Comparison of ENCODE assay signal across 8 cellular contexts in genomic region chr5:132961887-132962286, GRCh38. TPM values are rescaled to one million over a fixed set of nuclear protein-coding genes. Genes with fewer than 3 reads are reported as not detected.
DNase-seq lines count a peak whose midpoint lies in the region; ATAC-seq and TF ChIP-seq lines count a peak whose summit lies in the region.

No MANE protein-coding gene starts in this region.

- H3K4me3 Mint-ChIP-seq in CD4-positive, alpha-beta memory T cell, result peak overlapping the region; percentile 90 to 99 (median 98)

- no peaks in the 10 kb centered on the region for H3K36me3 ChIP-seq in CD4-positive, alpha-beta memory T cell (ENCODE audit: insufficient read depth, low read length)
- H3K36me3 ChIP-seq in colonic mucosa, result no peaks in the 10 kb centered on the region
- H3K36me3 ChIP-seq in muscle layer of duodenum (ENCODE audit: control insufficient read depth in 1 of 2, insufficient read depth in 2 of 2, low read length in 2 of 2), result peaks cover 0 to 11% of the 10 kb centered on the region in 2 donors

- CTCF ChIA-PET in CD4-positive, alpha-beta memory T cell (lab: Charles Lee; ENCODE audit: partially characterized antibody), result interaction anchor here (0.9 to 1.8 kb wide), 2 partner anchors 10 to 60 kb away, joined by 3 to 7 read pairs; no protein-coding TSS in a partner anchor

- H3K36me3 Mint-ChIP-seq in CD4-positive, alpha-beta memory T cell, result peaks cover 0 to 15% of the 10 kb centered on the region in 2 donors

- peaks cover 46% of the 10 kb centered on the region for H3K4me1 ChIP-seq in CD4-positive, alpha-beta memory T cell (ENCODE audit: insufficient read depth, low read length)
- H3K4me1 ChIP-seq in colonic mucosa (no peaks in the 10 kb centered on the region), muscle layer of duodenum (ENCODE audit: control insufficient read depth in 1 of 2, insufficient read depth in 2 of 2, low read length in 2 of 2) (peaks cover 0 to 27% of the 10 kb centered on the region in 2 donors)

- POLR2A ChIA-PET in CD4-positive, alpha-beta memory T cell (lab: Charles Lee; ENCODE audit: partially characterized antibody), result interaction anchor here (0.7 to 3.7 kb wide), 4 partner anchors 19 to 96 kb away, joined by 4 to 55 read pairs (median 18); partner anchors contain the start of genes GDF9, HSPA4, UQCRQ and ZCCHC10

- H3K27ac Mint-ChIP-seq in CD4-positive, alpha-beta memory T cell, result peak overlapping the region; percentile 96 to 100 (median 100)

- ATAC-seq in HG02938 (IDR thresholded peaks at IDR 0.05; ENCODE audit: unreplicated experiment) (no peak), HG03378 (IDR thresholded peaks at IDR 0.05; ENCODE audit: unreplicated experiment) (no peak), GM21737 (IDR thresholded peaks at IDR 0.05; ENCODE audit: unreplicated experiment) (no peak), HG02970 (IDR thresholded peaks at IDR 0.05; ENCODE audit: low FRiP score, unreplicated experiment) (no peak)

- H3K4me3 ChIP-seq in CD4-positive, alpha-beta memory T cell (ENCODE audit: low read length in 2 of 2), result peak overlapping the region; percentile 62 to 88
- H3K4me3 ChIP-seq in colonic mucosa (peak overlapping the region; percentile 82), muscle layer of duodenum (ENCODE audit: low read depth in 1 of 2, low read length in 2 of 2) (peak overlapping the region; percentile 79 to 93)

- intact Hi-C loops in CD4-positive, alpha-beta memory T cell (cut with micrococcal nuclease), result loop anchor here (2.0 kb wide), 1 partner anchor 95 kb away; the partner anchor contains the start of genes GDF9 and UQCRQ
- intact Hi-C loops in colonic mucosa (cut with DNase I), result loop anchor here (5.0 kb wide), 1 partner anchor 90 kb away; the partner anchor contains the start of gene HSPA4

- no peaks in the 10 kb centered on the region for H3K9me3 Mint-ChIP-seq in CD4-positive, alpha-beta memory T cell

- H3K27me3 Mint-ChIP-seq in CD4-positive, alpha-beta memory T cell, result no peaks in the 10 kb centered on the region

- no peaks in the 10 kb centered on the region for H3K27me3 ChIP-seq in CD4-positive, alpha-beta memory T cell (ENCODE audit: insufficient read depth, low read length)
- no peaks in the 10 kb centered on the region for H3K27me3 ChIP-seq in colonic mucosa
- no peaks in the 10 kb centered on the region for H3K27me3 ChIP-seq in muscle layer of duodenum (ENCODE audit: low read depth, low read length)

- TF ChIP-seq CTCF in colonic mucosa (IDR thresholded peaks at IDR 0.05), result no peak

- peak overlapping the region; percentile 91 for H3K27ac ChIP-seq in CD4-positive, alpha-beta memory T cell (ENCODE audit: low read depth, low read length)
- H3K27ac ChIP-seq in colonic mucosa (peak overlapping the region; percentile 99), muscle layer of duodenum (ENCODE audit: low read length) (peak overlapping the region; percentile 98)

- H3K9me3 ChIP-seq in CD4-positive, alpha-beta memory T cell (ENCODE audit: control insufficient read depth in 1 of 2, low read length in 2 of 2), result no peaks in the 10 kb centered on the region
- no peaks in the 10 kb centered on the region for H3K9me3 ChIP-seq in colonic mucosa
- no peaks in the 10 kb centered on the region for H3K9me3 ChIP-seq in muscle layer of duodenum (ENCODE audit: control insufficient read depth in 1 of 2, low read length in 2 of 2)

- H3K4me1 Mint-ChIP-seq in CD4-positive, alpha-beta memory T cell, result peaks cover 23 to 50% (median 32%) of the 10 kb centered on the region in 4 donors

- H3K9ac ChIP-seq in colonic mucosa (ENCODE audit: low read depth in 2 of 2, low read length in 2 of 2), result peak overlapping the region in 1 of 2 donors; percentile 82

- no peak for DNase-seq in CD4-positive, alpha-beta memory T cell
- peak; percentile 65 for DNase-seq in M059J (ENCODE audit: low read depth)
- DNase-seq in colonic mucosa, result peak; percentile 24

RNA-seq across cellular contexts. Expression of gene AFF4, which starts 1.5 kb away (rescaled TPM):
- 10 to 100 TPM; 60.4 to 61.6 TPM for total RNA-seq in CD4-positive, alpha-beta memory T cell
- 10 to 100 TPM; 14.1 to 24.0 TPM for polyA plus RNA-seq in CD4-positive, alpha-beta memory T cell
- 31.8 and 39.2 TPM in 2 replicates for total RNA-seq in M059J (2014; rRNA removed; shearing (Covaris generic))
- 10 to 100 TPM; 42.4 to 75.2 TPM for total RNA-seq in colonic mucosa

Comparison
In these comparisons a context has a peak if more than half of its experiments do, and no peak if none do; other contexts are left out.
1. DNase-seq: peak in M059J (single experiment) and colonic mucosa (single experiment); none in CD4-positive, alpha-beta memory T cell (0 of 5).
2. Peak in every context shown above with its lines, with median percentiles within 50 percentile points of each other: H3K27ac ChIP-seq and H3K4me3 ChIP-seq.